Comparison of ENCODE assay signal across 14 cellular contexts in the genomic region with DNA sequence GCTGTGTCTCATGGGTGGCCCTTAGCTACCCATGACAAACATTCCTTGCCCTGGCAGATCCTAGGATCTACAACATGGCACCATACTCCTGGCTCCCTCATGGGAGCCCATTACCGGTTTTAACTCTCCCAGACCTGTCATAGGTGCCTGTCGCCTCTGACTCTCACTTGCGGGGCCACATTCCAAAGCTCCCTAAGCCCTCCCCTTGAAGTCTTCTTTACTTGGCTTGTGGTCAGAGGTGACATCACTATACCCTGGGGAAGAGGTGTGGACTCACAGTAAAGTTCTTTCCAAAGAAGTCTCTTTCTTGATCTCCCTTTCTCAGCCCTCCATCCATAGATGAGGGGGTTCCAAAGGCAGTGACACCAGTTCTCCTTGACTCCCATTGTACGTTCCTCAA. TPM values are rescaled to one million over a fixed set of nuclear protein-coding genes. Genes with fewer than 3 reads are reported as not detected.
DNase-seq lines count a peak whose midpoint lies in the region; FAIRE-seq and TF ChIP-seq lines count a peak whose summit lies in the region.
"Had no signal": no experiment of that assay in that cellular context is flagged by ENCODE, and none has a peak within 500 bp of the region (broad histone marks: within the 10 kb centered on the region; RNA-seq: fewer than 3 reads in every experiment).

No MANE protein-coding gene starts in this region.

- TF ChIP-seq CTCF in AG10803 (conservative IDR thresholded peaks at IDR 0.05; ENCODE audit: low read length), result no peak
- no peak for TF ChIP-seq CTCF in HEK293 (tag by site-specific recombination; IDR thresholded peaks at IDR 0.05)
- no peak for TF ChIP-seq CTCF in astrocyte (IDR thresholded peaks at IDR 0.05; ENCODE audit: insufficient read depth, low read depth, low read length)
- no peak for TF ChIP-seq CTCF in spleen (IDR thresholded peaks at IDR 0.05 in 8 of 11, conservative IDR thresholded peaks at IDR 0.05 in 3 of 11)

- no peak overlapping the region for H3K4me3 Mint-ChIP-seq in astrocyte (ENCODE audit: unreplicated experiment)

- no peaks in the 10 kb centered on the region for H3K79me2 ChIP-seq in astrocyte (ENCODE audit: insufficient read depth, low read length)

- no peak overlapping the region for H3K4me3 ChIP-seq in AG10803 (ENCODE audit: low read length)
- H3K4me3 ChIP-seq in HEK293 (ENCODE audit: low read depth, low read length), result no peak overlapping the region
- no peak overlapping the region for H3K4me3 ChIP-seq in astrocyte (ENCODE audit: insufficient read depth, low read depth, low read length)
- H3K4me3 ChIP-seq in spleen, result no peak overlapping the region
- H3K4me3 ChIP-seq: mucosa of descending colon, transverse colon had no signal

- peaks cover 6% of the 10 kb centered on the region for H3K4me1 Mint-ChIP-seq in astrocyte (ENCODE audit: low read depth, unreplicated experiment)

- no peaks in the 10 kb centered on the region for H3K9me3 ChIP-seq in HEK293 (ENCODE audit: control insufficient read depth, insufficient read depth, low read depth, low read length)
- no peaks in the 10 kb centered on the region for H3K9me3 ChIP-seq in astrocyte (ENCODE audit: insufficient read depth, low read depth, low read length)
- H3K9me3 ChIP-seq in spleen, result no peaks in the 10 kb centered on the region
- H3K9me3 ChIP-seq: mucosa of descending colon, transverse colon had no signal

- FAIRE-seq in astrocyte (lab: Jason Lieb, UNC), result no peak
- FAIRE-seq: D721Med had no signal

- CTCF ChIA-PET in HEK293 (lab: Yijun Ruan, JAX), result interaction anchor here (0.6 kb wide), 1 partner anchor 302 kb away, joined by 3 read pairs; no protein-coding TSS in a partner anchor

- intact Hi-C loops in spleen (cut with DNase I; ENCODE audit: low total_unique reads), result no loop called here

- no peak for TF ChIP-seq POLR2A in spleen (IDR thresholded peaks at IDR 0.05)

- H3K4me1 ChIP-seq in HEK293 (ENCODE audit: control insufficient read depth, insufficient read depth, low read length) (no peaks in the 10 kb centered on the region), astrocyte (ENCODE audit: insufficient read depth, low read length) (no peaks in the 10 kb centered on the region), spleen (no peaks in the 10 kb centered on the region)

- no peaks in the 10 kb centered on the region for H4K20me1 ChIP-seq in astrocyte (ENCODE audit: insufficient read depth, low read length)

- H3K36me3 ChIP-seq in HEK293 (ENCODE audit: control insufficient read depth in 2 of 2, insufficient read depth in 1 of 2, low read length in 2 of 2) (no peaks in the 10 kb centered on the region), astrocyte (ENCODE audit: insufficient read depth, low read length) (no peaks in the 10 kb centered on the region), spleen (no peaks in the 10 kb centered on the region)
- H3K36me3 ChIP-seq: transverse colon had no signal

- no peak overlapping the region for H2AFZ ChIP-seq in astrocyte (ENCODE audit: low read depth, low read length)

- no peak overlapping the region for H3K27ac Mint-ChIP-seq in astrocyte (ENCODE audit: unreplicated experiment)
- H3K27ac Mint-ChIP-seq: progenitor cell of endocrine pancreas had no signal

- peaks cover 7% of the 10 kb centered on the region for H3K27me3 Mint-ChIP-seq in astrocyte (ENCODE audit: low read depth, unreplicated experiment)

- H3K27ac ChIP-seq in HEK293 (ENCODE audit: extremely low read depth, low read depth, low read length) (no peak overlapping the region), astrocyte (ENCODE audit: low read depth, low read length) (no peak overlapping the region), spleen (no peak overlapping the region)
- H3K27ac ChIP-seq: transverse colon had no signal

- no peaks in the 10 kb centered on the region for H3K9me3 Mint-ChIP-seq in astrocyte (ENCODE audit: unreplicated experiment)

- H3K36me3 Mint-ChIP-seq in astrocyte (ENCODE audit: low read depth, unreplicated experiment), result no peaks in the 10 kb centered on the region

- H3K27me3 ChIP-seq in astrocyte (ENCODE audit: insufficient read depth, low read length) (peaks cover 3% of the 10 kb centered on the region), spleen (replicated peaks in 1 of 7) (peaks cover 0 to under 1% (median 0%) of the 10 kb centered on the region in 7 donors)
- H3K27me3 ChIP-seq: transverse colon had no signal

- POLR2A ChIA-PET in HEK293 (lab: Yijun Ruan, JAX), result no interaction called here

- 67 to 86% (median 79%) methylated on average over 4 of the region's 4 CpGs for WGBS in spleen, 5 donors

- no peak overlapping the region for H3K4me2 ChIP-seq in astrocyte (ENCODE audit: low read length)

- DNase-seq in AG10803 (ENCODE audit: low read depth) (peak; percentile 18), astrocyte (ENCODE audit: low read depth) (peak; percentile 3), iPS-NIHi11 (ENCODE audit: low spot score) (peak; percentile 35), DMS 273 treated with DMSO at 0.1 percent for 48 hours (lab: John Stamatoyannopoulos, UW) (no peak), pons (ENCODE audit: low spot score) (no peak), spleen (no peak), germinal center (ENCODE audit: low spot score) (no peak)
- DNase-seq: mucosa of descending colon, NCI-H1930, SW 1271, transverse colon had no signal

- H3K9ac ChIP-seq in astrocyte (ENCODE audit: low read length), result no peak overlapping the region

TF ChIP-seq in HEK293, 187 proteins besides CTCF, POLR2A, EP300 and RAD21:
- TF ChIP-seq ZNF596 (tag by site-specific recombination; IDR thresholded peaks at IDR 0.05) (no peak), SCRT2 (tag by site-specific recombination; IDR thresholded peaks at IDR 0.05) (0 out of 2 replicates have a peak, but pooled peaks have one; percentile 25), ZNF132 (tag by site-specific recombination; IDR thresholded peaks at IDR 0.05; ENCODE audit: borderline replicate concordance) (no peak)

RNA-seq across cellular contexts. Expression of a gene that starts 5.4 kb away (rescaled TPM):
- total RNA-seq in astrocyte, result 0.43 TPM in 1 of 2 replicates, not detected in the other
- 1 to 10 TPM in 1 of 7 donors, under 1 TPM in 2, not detected in 4; 0.67 to 1.3 (median 0.89) TPM for total RNA-seq in spleen
- under 1 TPM; 0.14 to 0.26 (median 0.22) TPM for polyA plus RNA-seq in spleen
- total RNA-seq: mucosa of descending colon, progenitor cell of endocrine pancreas had no signal

RNA-seq across cellular contexts. Expression of a gene that starts 14.0 kb away (rescaled TPM):
- total RNA-seq in astrocyte, result 0.89 and 2.1 TPM in 2 replicates
- 1 to 10 TPM in 4 of 7 donors, under 1 TPM in 3; 0.64 to 2.1 (median 1.1) TPM for total RNA-seq in spleen
- polyA plus RNA-seq in spleen, result under 1 TPM; 0.12 to 0.80 (median 0.46) TPM

RNA-seq across cellular contexts. Expression of a gene that starts 34.1 kb away (rescaled TPM):
- total RNA-seq in astrocyte, result 614 and 688 TPM in 2 replicates
- total RNA-seq in spleen, result 100 to 1,000 TPM; 341 to 505 (median 407) TPM
- 100 to 1,000 TPM; 351 to 525 (median 475) TPM for polyA plus RNA-seq in spleen

RNA-seq across cellular contexts. Expression of a gene that starts 59.5 kb away (rescaled TPM):
- total RNA-seq in astrocyte (3.2 and 4.3 TPM in 2 replicates), spleen (1 to 10 TPM; 1.1 to 3.0 (median 2.0) TPM)
- 1 to 10 TPM in 2 of 3 donors, under 1 TPM in 1; 0.58 to 2.8 (median 1.2) TPM for polyA plus RNA-seq in spleen

Comparison
In these comparisons a context has a peak if more than half of its experiments do, and no peak if none do; other contexts are left out.
1. DNase-seq: peak in AG10803 (single experiment), astrocyte (single experiment) and iPS-NIHi11 (single experiment); none in DMS 273 treated with DMSO at 0.1 percent for 48 hours (single experiment), pons (single experiment), spleen (single experiment) and germinal center (single experiment).